In the genomic region with DNA sequence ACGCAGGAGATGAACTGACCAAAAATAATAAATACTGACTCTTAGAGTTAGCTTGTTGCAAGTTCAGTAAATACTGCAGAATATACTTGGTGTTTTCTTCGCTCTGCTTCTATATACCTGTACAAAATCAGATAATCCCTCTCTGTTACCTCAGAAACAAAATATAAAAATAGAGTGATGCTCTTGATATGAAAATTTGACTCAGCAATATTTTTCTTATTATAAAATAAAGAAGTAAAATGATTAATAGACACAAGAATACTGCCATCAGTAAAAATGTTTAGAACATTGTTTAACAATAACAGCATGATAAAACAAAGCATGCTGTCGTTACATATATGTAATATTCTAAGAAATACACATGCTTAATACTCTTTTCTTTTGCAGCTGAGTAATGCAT, we compare ENCODE assay signal across 8 cellular contexts.
"Had no signal": no experiment of that assay in that cellular context is flagged by ENCODE, and none has a peak within 500 bp of the region (broad histone marks: within the 10 kb centered on the region; RNA-seq: fewer than 3 reads in every experiment).

No MANE protein-coding gene starts in this region.

- FAIRE-seq: G401.6, GM12878, GM12891, GM12892, GM18507, GM19239 had no signal

- DNase-seq: GDM1, GF-D8 had no signal

- H3K4me3 ChIP-seq: GM12878 had no signal

- ATAC-seq: GM12878 had no signal
